In the genomic region with DNA sequence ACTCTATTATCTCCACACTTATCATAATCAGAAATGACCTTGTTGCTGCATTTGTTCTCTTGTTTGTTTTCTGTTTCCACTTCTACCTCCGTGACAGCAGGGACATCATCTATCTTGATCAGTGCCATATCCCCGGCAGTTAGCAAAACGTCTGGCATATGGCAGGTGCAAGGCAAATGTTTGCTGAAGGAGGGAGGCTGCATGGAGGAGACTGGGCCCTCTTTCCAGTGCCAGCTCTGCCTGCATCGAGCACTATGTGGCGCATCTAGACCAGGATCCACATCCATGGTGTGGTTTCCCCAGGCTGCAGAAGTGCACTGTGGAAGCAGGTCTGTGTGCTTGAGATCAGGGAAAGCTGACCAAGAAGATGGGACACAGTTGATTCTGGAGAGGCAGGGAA, we compare ENCODE assay signal across 12 cellular contexts.
DNase-seq lines count a peak whose midpoint lies in the region; ATAC-seq and TF ChIP-seq lines count a peak whose summit lies in the region.
"Had no signal": no experiment of that assay in that cellular context is flagged by ENCODE, and none has a peak within 500 bp of the region (broad histone marks: within the 10 kb centered on the region; RNA-seq: fewer than 3 reads in every experiment).

No MANE protein-coding gene starts in this region.

- WGBS in prostate gland, result 69% methylated on average over 5 of the region's 5 CpGs

- H3K4me3 ChIP-seq in BE2C (ENCODE audit: low read depth, low read length) (no peak overlapping the region), prostate gland (no peak overlapping the region)
- H3K4me3 ChIP-seq: skin epidermis, upper lobe of right lung had no signal

- no peak overlapping the region for H3K27ac ChIP-seq in prostate gland
- H3K27ac ChIP-seq: skin epidermis, upper lobe of right lung had no signal

- H3K4me1 ChIP-seq in BE2C (peaks cover 26% of the 10 kb centered on the region), prostate gland (replicated peaks) (no peaks in the 10 kb centered on the region)
- H3K4me1 ChIP-seq: upper lobe of right lung had no signal

- intact Hi-C loops in prostate gland (cut with DNase I), result no loop called here

- no peaks in the 10 kb centered on the region for H3K27me3 ChIP-seq in BE2C
- no peaks in the 10 kb centered on the region for H3K27me3 ChIP-seq in prostate gland (replicated peaks; ENCODE audit: insufficient read depth)

- DNase-seq in BE2C, result peak; percentile 62
- peak; percentile 70 to 94 (median 73) for DNase-seq in NCI-H1417 (lab: John Stamatoyannopoulos, UW)
- peak; percentile 69 for DNase-seq in NCI-H82 (lab: John Stamatoyannopoulos, UW)
- peak; percentile 12 for DNase-seq in fibroblast of peridontal ligament (ENCODE audit: extremely low read depth)
- no peak for DNase-seq in activated gamma-delta T cell (lab: John Stamatoyannopoulos, UW)
- DNase-seq in prostate gland (ENCODE audit: low spot score), result no peak
- DNase-seq: GF-D8, T-helper 2 cell, upper lobe of right lung had no signal

- H3K9me3 ChIP-seq in BE2C (no peaks in the 10 kb centered on the region), prostate gland (no peaks in the 10 kb centered on the region)
- H3K9me3 ChIP-seq: upper lobe of right lung had no signal

- TF ChIP-seq CTCF in BE2C (IDR thresholded peaks at IDR 0.05; ENCODE audit: low read depth, low read length) (peak; percentile 18; the same call in 1 of the 2 replicates), prostate gland (IDR thresholded peaks at IDR 0.05) (no peak)

- TF ChIP-seq POLR2A in prostate gland (IDR thresholded peaks at IDR 0.05), result no peak

- H3K36me3 ChIP-seq in BE2C (no peaks in the 10 kb centered on the region), prostate gland (no peaks in the 10 kb centered on the region)
- H3K36me3 ChIP-seq: upper lobe of right lung had no signal

- ATAC-seq in HG03196 (IDR thresholded peaks at IDR 0.05; ENCODE audit: unreplicated experiment) (no peak), GM21367 (IDR thresholded peaks at IDR 0.05; ENCODE audit: unreplicated experiment) (no peak)
- ATAC-seq: upper lobe of right lung had no signal

Comparison
In these comparisons a context has a peak if more than half of its experiments do, and no peak if none do; other contexts are left out.
1. DNase-seq: peak in BE2C (single experiment), NCI-H1417 (3 of 3), NCI-H82 (single experiment) and fibroblast of peridontal ligament (single experiment); none in activated gamma-delta T cell (single experiment) and prostate gland (single experiment).